Comparison of ENCODE assay signal across 29 cellular contexts in the genomic region with DNA sequence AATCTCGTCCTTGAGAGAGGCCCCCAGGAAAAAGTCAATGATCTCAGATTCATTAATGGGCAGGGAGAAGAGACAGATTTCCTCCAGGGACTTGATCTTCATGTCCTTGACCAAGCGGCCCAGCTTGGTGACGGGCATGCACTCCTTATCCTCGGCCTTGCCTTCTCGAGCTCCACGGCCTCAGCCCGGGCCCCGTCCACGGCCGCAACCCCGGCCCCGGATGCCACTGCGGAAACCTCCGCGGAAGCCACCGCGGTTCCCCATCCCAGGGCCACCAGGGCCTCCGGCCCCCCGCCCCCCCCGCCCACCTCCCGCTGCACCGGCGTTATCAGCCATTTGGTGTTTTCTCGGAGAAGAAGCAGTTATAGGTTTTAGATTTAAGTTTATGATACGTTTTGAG.
"Had no signal": no experiment of that assay in that cellular context is flagged by ENCODE, and none has a peak within 500 bp of the region (broad histone marks: within the 10 kb centered on the region; RNA-seq: fewer than 3 reads in every experiment).

No MANE protein-coding gene starts in this region.

- H3K4me1 ChIP-seq: colonic mucosa, esophagus muscularis mucosa, esophagus squamous epithelium, foreskin keratinocyte, gastroesophageal sphincter had no signal

- H3K27ac Mint-ChIP-seq: dendritic cell treated with granulocyte-macrophage colony-stimulating factor and Interleukin-4, amounts not matched to agents 40 ng/mL and 50 ng/mL, for 4 days; effector memory CD8-positive, alpha-beta T cell; endodermal cell had no signal

- H3K27me3 ChIP-seq: colonic mucosa, dorsolateral prefrontal cortex, esophagus muscularis mucosa, esophagus squamous epithelium, foreskin keratinocyte, gastrocnemius medialis, gastroesophageal sphincter, heart left ventricle, heart right ventricle had no signal

- H3K36me3 ChIP-seq: colonic mucosa, gastrocnemius medialis had no signal

- H3K27me3 Mint-ChIP-seq: dendritic cell treated with granulocyte-macrophage colony-stimulating factor and Interleukin-4, amounts not matched to agents 40 ng/mL and 50 ng/mL, for 4 days; effector memory CD8-positive, alpha-beta T cell had no signal

- DNase-seq: colonic mucosa; cortex of kidney; dermis blood vessel endothelial cell; dorsolateral prefrontal cortex; effector CD4-positive, alpha-beta T cell; effector CD8-positive, alpha-beta T cell; effector memory CD4-positive, alpha-beta T cell; effector memory CD8-positive, alpha-beta T cell; endodermal cell; erythroblast; esophagus squamous epithelium; foreskin fibroblast; foreskin keratinocyte; foreskin melanocyte; gastrocnemius medialis; glutamatergic neuron; head of caudate nucleus; heart left ventricle; heart right ventricle had no signal

- FAIRE-seq: colon, endometrium, endothelial cell of umbilical vein, frontal cortex had no signal

- ATAC-seq: effector memory CD8-positive, alpha-beta T cell; esophagus mucosa; foreskin keratinocyte; gastrocnemius medialis; gastroesophageal sphincter; heart left ventricle; heart right ventricle had no signal

- H3K9me3 Mint-ChIP-seq: dendritic cell treated with granulocyte-macrophage colony-stimulating factor and Interleukin-4, amounts not matched to agents 40 ng/mL and 50 ng/mL, for 4 days; effector memory CD8-positive, alpha-beta T cell; endodermal cell had no signal

- H3K4me3 ChIP-seq: colonic mucosa, coronary artery, dorsolateral prefrontal cortex, esophagus muscularis mucosa, esophagus squamous epithelium, gastrocnemius medialis, gastroesophageal sphincter, heart left ventricle, heart right ventricle had no signal

- H3K27ac ChIP-seq: colonic mucosa, coronary artery, dorsolateral prefrontal cortex, epithelial cell of prostate, esophagus muscularis mucosa, esophagus squamous epithelium, foreskin keratinocyte, gastrocnemius medialis, gastroesophageal sphincter, heart left ventricle, heart right ventricle had no signal

- H3K9me3 ChIP-seq: colonic mucosa, esophagus muscularis mucosa, esophagus squamous epithelium, gastrocnemius medialis, gastroesophageal sphincter, heart left ventricle had no signal

- H3K4me3 Mint-ChIP-seq: dendritic cell treated with granulocyte-macrophage colony-stimulating factor and Interleukin-4, amounts not matched to agents 40 ng/mL and 50 ng/mL, for 4 days; effector memory CD8-positive, alpha-beta T cell; endodermal cell had no signal
